ENCODE assay signal across 3 cellular contexts in the genomic region with DNA sequence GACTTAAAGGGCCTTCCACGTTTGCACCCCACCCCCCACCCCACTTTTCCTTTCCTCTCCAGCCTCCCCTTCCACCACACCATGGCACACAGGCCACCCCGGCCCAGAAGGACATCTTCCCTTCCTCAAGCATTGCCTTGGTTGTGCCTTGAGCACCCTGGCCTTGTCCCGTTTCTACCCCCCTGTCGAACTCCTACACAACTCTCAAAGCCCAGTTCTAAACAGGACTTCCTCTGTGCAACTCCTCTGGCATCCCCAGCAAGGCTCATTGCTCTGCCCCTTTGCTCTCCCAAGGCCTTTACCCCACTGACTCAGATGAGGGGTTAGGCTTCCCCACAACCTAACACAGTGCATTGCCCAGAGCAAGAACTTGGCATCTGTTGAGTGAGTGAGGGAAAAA.
TF ChIP-seq lines count a peak whose summit lies in the region.

No MANE protein-coding gene starts in this region.

TF ChIP-seq in SK-N-SH treated with all-trans-retinoic acid at 6 μM for 48 hours, 23 proteins besides CTCF, POLR2A, EP300 and RAD21:
- TF ChIP-seq ZFP30 (CRISPR knock-in tag; IDR thresholded peaks at IDR 0.05) (no peak), ZFP3 (CRISPR knock-in tag; IDR thresholded peaks at IDR 0.05) (peak; percentile 90)
- TF ChIP-seq, protein P1, sequence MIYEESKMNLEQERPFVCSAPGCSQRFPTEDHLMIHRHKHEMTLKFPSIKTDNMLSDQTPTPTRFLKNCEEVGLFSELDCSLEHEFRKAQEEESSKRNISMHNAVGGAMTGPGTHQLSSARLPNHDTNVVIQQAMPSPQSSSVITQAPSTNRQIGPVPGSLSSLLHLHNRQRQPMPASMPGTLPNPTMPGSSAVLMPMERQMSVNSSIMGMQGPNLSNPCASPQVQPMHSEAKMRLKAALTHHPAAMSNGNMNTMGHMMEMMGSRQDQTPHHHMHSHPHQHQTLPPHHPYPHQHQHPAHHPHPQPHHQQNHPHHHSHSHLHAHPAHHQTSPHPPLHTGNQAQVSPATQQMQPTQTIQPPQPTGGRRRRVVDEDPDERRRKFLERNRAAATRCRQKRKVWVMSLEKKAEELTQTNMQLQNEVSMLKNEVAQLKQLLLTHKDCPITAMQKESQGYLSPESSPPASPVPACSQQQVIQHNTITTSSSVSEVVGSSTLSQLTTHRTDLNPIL (CRISPR knock-in tag; IDR thresholded peaks at IDR 0.05; ENCODE audit: low read depth), result no peak
- TF ChIP-seq, protein P2, sequence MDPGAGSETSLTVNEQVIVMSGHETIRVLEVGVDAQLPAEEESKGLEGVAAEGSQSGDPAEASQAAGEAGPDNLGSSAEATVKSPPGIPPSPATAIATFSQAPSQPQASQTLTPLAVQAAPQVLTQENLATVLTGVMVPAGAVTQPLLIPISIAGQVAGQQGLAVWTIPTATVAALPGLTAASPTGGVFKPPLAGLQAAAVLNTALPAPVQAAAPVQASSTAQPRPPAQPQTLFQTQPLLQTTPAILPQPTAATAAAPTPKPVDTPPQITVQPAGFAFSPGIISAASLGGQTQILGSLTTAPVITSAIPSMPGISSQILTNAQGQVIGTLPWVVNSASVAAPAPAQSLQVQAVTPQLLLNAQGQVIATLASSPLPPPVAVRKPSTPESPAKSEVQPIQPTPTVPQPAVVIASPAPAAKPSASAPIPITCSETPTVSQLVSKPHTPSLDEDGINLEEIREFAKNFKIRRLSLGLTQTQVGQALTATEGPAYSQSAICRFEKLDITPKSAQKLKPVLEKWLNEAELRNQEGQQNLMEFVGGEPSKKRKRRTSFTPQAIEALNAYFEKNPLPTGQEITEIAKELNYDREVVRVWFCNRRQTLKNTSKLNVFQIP (CRISPR knock-in tag; IDR thresholded peaks at IDR 0.05; ENCODE audit: borderline replicate concordance, low read depth), result no peak

TF ChIP-seq in SK-N-SH, 30 proteins besides CTCF, POLR2A, EP300 and RAD21:
- no peak for TF ChIP-seq TCF12 (IDR thresholded peaks at IDR 0.05)
- TF ChIP-seq TAF1 (IDR thresholded peaks at IDR 0.05; ENCODE audit: borderline replicate concordance, low read depth, low read length), result no peak
- TF ChIP-seq GATA2 (CRISPR knock-in tag; IDR thresholded peaks at IDR 0.05), result no peak
- no peak for TF ChIP-seq JUND (IDR thresholded peaks at IDR 0.05)
- no peak for TF ChIP-seq NFIC (IDR thresholded peaks at IDR 0.05; ENCODE audit: borderline replicate concordance)
- TF ChIP-seq RCOR1 (IDR thresholded peaks at IDR 0.05; ENCODE audit: low read length), result no peak
- TF ChIP-seq FOXJ3 (CRISPR knock-in tag; IDR thresholded peaks at IDR 0.05), result no peak
- no peak for TF ChIP-seq SIN3A (IDR thresholded peaks at IDR 0.05; ENCODE audit: borderline replicate concordance, low read depth, low read length)
- no peak for TF ChIP-seq RXRA (IDR thresholded peaks at IDR 0.05; ENCODE audit: borderline replicate concordance, low read depth)
- TF ChIP-seq POLR2AphosphoS5 (IDR thresholded peaks at IDR 0.05; ENCODE audit: low read depth, low read length), result no peak
- TF ChIP-seq FOXM1 (IDR thresholded peaks at IDR 0.05; ENCODE audit: low read depth), result no peak
- no peak for TF ChIP-seq SMC3 (IDR thresholded peaks at IDR 0.05; ENCODE audit: low read depth, low read length)
- no peak for TF ChIP-seq MEF2A (IDR thresholded peaks at IDR 0.05; ENCODE audit: borderline replicate concordance, low read depth)

TF ChIP-seq in HepG2, 621 proteins besides CTCF, POLR2A, EP300 and RAD21:
- TF ChIP-seq SALL2 (CRISPR knock-in tag; IDR thresholded peaks at IDR 0.05), result no peak
- no peak for TF ChIP-seq ZNF431 (CRISPR knock-in tag; IDR thresholded peaks at IDR 0.05; ENCODE audit: borderline replicate concordance, low read depth)
- TF ChIP-seq SATB2 (CRISPR knock-in tag; IDR thresholded peaks at IDR 0.05), result no peak
- TF ChIP-seq HOXA5 (CRISPR knock-in tag; IDR thresholded peaks at IDR 0.05), result no peak
